ENCODE assay signal across 9 cellular contexts in the genomic region with DNA sequence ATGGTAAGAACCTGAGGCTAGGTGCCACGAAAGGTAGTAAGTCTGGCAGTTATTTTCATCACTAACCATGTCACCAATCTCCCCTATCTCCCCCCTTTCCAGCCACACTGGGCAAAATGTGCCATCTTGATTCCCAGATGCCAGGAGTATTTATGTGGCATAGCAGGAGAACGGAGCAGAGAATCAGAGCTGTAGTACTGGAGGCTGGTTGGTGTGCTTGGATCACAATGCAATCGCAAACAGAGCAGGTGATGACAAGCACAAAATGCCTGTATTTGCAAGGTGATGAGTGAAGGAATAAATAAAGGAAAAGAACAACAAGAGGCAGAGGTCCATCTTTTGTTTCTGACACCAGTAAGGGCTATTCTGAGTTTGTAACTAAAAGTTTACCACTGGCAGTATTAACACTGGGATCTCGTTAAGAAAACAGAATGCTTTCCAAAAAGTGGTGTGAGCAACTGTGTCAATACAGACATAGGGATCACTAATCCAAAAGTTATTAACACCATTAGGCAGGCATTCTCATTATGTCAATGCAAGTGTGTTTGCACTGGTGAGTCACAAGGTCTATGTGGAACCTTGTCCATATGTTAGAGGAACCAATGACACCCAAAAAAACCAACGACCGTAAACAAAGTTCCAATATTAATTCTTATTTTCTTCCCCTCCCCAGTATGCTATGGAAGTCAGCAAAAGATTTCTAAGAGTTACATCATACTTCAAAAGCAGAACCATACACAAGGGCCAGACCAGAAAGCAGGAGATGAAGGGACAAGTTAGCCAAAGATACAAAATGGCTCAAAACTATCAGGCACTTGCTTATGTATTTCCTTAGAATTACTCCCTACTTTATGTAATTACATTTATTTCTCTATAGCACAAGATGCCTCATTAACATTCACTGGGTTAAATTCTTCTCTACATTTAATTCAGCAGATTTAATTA.
DNase-seq lines count a peak whose midpoint lies in the region; ATAC-seq and TF ChIP-seq lines count a peak whose summit lies in the region.
"Had no signal": no experiment of that assay in that cellular context is flagged by ENCODE, and none has a peak within 500 bp of the region (broad histone marks: within the 10 kb centered on the region; RNA-seq: fewer than 3 reads in every experiment).

No MANE protein-coding gene starts in this region.

- no peak for ATAC-seq in naive thymus-derived CD8-positive, alpha-beta T cell
- no peak for ATAC-seq in GM21381 (IDR thresholded peaks at IDR 0.05; ENCODE audit: unreplicated experiment)
- no peak for ATAC-seq in GM21737 (IDR thresholded peaks at IDR 0.05; ENCODE audit: unreplicated experiment)

- no peaks in the 10 kb centered on the region for H3K27me3 Mint-ChIP-seq in Calu3 (ENCODE audit: unreplicated experiment)
- H3K27me3 Mint-ChIP-seq in chondrocyte (ENCODE audit: low read depth): no peaks in the 10 kb centered on the region
- no peaks in the 10 kb centered on the region for H3K27me3 Mint-ChIP-seq in naive thymus-derived CD8-positive, alpha-beta T cell

- H3K9me3 Mint-ChIP-seq in Calu3 (ENCODE audit: low read depth, unreplicated experiment): no peaks in the 10 kb centered on the region
- H3K9me3 Mint-ChIP-seq in chondrocyte (ENCODE audit: low read depth): peaks cover 2% of the 10 kb centered on the region
- H3K9me3 Mint-ChIP-seq in naive thymus-derived CD8-positive, alpha-beta T cell: no peaks in the 10 kb centered on the region

- no TSS peak for BruUV-seq in Calu3 (replicated peaks; lab: Mats Ljungman, UMichigan)

- POLR2A ChIA-PET in naive thymus-derived CD8-positive, alpha-beta T cell (lab: Charles Lee): interaction anchor here (0.6 kb wide), 1 partner anchor 576 kb away, joined by 5 read pairs; no protein-coding TSS in a partner anchor

- H3K27ac Mint-ChIP-seq in Calu3 (ENCODE audit: unreplicated experiment) (peak overlapping the region; percentile 96), chondrocyte (ENCODE audit: unreplicated experiment) (peak overlapping the region; percentile 73)
- H3K27ac Mint-ChIP-seq in naive thymus-derived CD8-positive, alpha-beta T cell: peak overlapping the region; percentile 33 to 91 (median 58)

- H3K36me3 Mint-ChIP-seq in Calu3 (ENCODE audit: insufficient read depth, unreplicated experiment) (peaks cover 6% of the 10 kb centered on the region), chondrocyte (ENCODE audit: low read depth) (peaks cover 33% of the 10 kb centered on the region)
- H3K36me3 Mint-ChIP-seq in naive thymus-derived CD8-positive, alpha-beta T cell: peaks cover 5 to 88% (median 8%) of the 10 kb centered on the region in 3 donors

- peaks cover 47% of the 10 kb centered on the region for H3K4me1 Mint-ChIP-seq in Calu3 (ENCODE audit: low read depth, unreplicated experiment)
- peaks cover 85% of the 10 kb centered on the region for H3K4me1 Mint-ChIP-seq in chondrocyte (ENCODE audit: low read depth)
- peaks cover 47 to 88% (median 87%) of the 10 kb centered on the region in 4 donors for H3K4me1 Mint-ChIP-seq in naive thymus-derived CD8-positive, alpha-beta T cell

- peak overlapping the region; percentile 2 for H3K4me3 Mint-ChIP-seq in Calu3 (ENCODE audit: low read depth, unreplicated experiment)
- H3K4me3 Mint-ChIP-seq in chondrocyte (ENCODE audit: unreplicated experiment): no peak overlapping the region
- peak overlapping the region in 1 of 10 donors; percentile 33 for H3K4me3 Mint-ChIP-seq in naive thymus-derived CD8-positive, alpha-beta T cell

- intact Hi-C loops in Calu3 (cut with micrococcal nuclease; ENCODE audit: unreplicated experiment): loop anchor here (2.0 to 5.0 kb wide), 2 partner anchors 20 to 35 kb away; no protein-coding TSS in a partner anchor

- TF ChIP-seq CTCF in Calu3 (IDR thresholded peaks at IDR 0.05; ENCODE audit: unreplicated experiment): no peak
- TF ChIP-seq CTCF in chondrocyte (IDR thresholded peaks at IDR 0.05): no peak

- CTCF ChIA-PET in Calu3 (lab: Charles Lee): no interaction called here

- no peak for DNase-seq in Calu3
- DNase-seq in NCI-H446 treated with DMSO at 0.1 percent for 48 hours (lab: John Stamatoyannopoulos, UW): peak; percentile 44
- no peak for DNase-seq in chondrocyte (ENCODE audit: low spot score)
- no peak for DNase-seq in naive thymus-derived CD8-positive, alpha-beta T cell
- no peak for DNase-seq in hypothalamus (lab: John Stamatoyannopoulos, UW)
- DNase-seq in middle frontal gyrus (ENCODE audit: extremely low spot score, low spot score): no peak
- DNase-seq: amniotic stem cell had no signal
